ENCODE assay signal across 19 cellular contexts in the genomic region with DNA sequence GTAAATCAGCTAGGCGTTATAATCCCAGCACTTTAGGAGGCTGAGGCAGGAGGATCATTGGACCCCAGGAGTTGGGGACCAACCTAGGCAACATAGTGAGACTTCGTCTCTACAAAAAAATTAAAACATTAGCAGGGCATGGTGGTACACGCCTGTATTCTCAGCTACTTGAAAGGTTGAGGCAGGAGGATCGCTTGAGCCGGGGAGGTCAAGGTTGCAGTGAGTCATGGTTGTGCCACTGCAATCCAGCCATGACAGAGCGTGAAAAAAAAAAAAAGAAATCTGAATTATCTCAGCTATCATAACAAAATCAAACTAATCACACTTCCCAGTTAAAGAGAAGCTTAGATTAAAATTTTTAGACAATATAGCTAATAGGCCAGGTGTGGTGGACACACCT.
"Had no signal": no experiment of that assay in that cellular context is flagged by ENCODE, and none has a peak within 500 bp of the region (broad histone marks: within the 10 kb centered on the region; RNA-seq: fewer than 3 reads in every experiment).

No MANE protein-coding gene starts in this region.

- H3K4me1 ChIP-seq: foreskin keratinocyte, psoas muscle, sigmoid colon had no signal

- DNase-seq: effector memory CD8-positive, alpha-beta T cell; erythroblast; foreskin keratinocyte; immature natural killer cell; left cardiac atrium; left ventricle myocardium superior; mesendoderm; naive B cell; psoas muscle; sigmoid colon; stimulated activated CD4-positive, alpha-beta T cell treated with anti-CD3 and anti-CD28 coated beads, Interleukin-12 subunit alpha, Interleukin-12 subunit beta, amount 100 ng/mL, for 4 hours; stimulated activated CD4-positive, alpha-beta T cell treated with anti-CD3 and anti-CD28 coated beads, Interleukin-2, amount 100 ng/mL, for 48 hours; stimulated activated naive CD4-positive, alpha-beta T cell treated with Interleukin-2 at 50 U/mL for 16 hours; trophoblast cell had no signal

- H3K4me3 ChIP-seq: lung, psoas muscle, sigmoid colon, skin epidermis had no signal

- H3K9me3 ChIP-seq: neutrophil, psoas muscle, sigmoid colon had no signal

- ATAC-seq: effector memory CD8-positive, alpha-beta T cell; foreskin keratinocyte; left cardiac atrium; left ventricle myocardium superior; psoas muscle had no signal

- H3K27ac ChIP-seq: foreskin keratinocyte, neutrophil, psoas muscle, sigmoid colon, skin epidermis had no signal

- H3K27me3 ChIP-seq: foreskin keratinocyte, neutrophil, sigmoid colon had no signal

- FAIRE-seq: keratinocyte, urothelium cell line had no signal
